ENCODE assay signal across 14 cellular contexts in the genomic region with DNA sequence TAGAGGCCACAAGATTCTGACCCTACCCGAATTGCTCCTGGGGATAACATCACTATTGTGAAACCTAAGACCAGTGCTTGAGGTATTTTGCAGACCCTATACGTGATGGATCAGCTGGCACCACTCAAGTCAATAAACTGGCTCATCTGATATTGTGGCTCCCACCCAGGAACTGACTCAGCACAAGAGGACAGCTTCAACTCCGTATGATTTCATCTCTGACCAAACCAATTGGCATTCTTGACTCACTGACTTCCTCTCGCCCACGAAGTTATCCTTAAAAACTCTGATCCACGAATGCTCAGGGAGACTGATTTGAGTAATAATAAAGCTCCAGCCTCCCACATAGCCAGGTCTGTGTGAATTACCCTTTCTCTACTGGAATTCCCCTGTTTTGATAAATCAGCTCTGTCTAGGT.
DNase-seq lines count a peak whose midpoint lies in the region; ATAC-seq, FAIRE-seq and TF ChIP-seq lines count a peak whose summit lies in the region.
"Had no signal": no experiment of that assay in that cellular context is flagged by ENCODE, and none has a peak within 500 bp of the region (broad histone marks: within the 10 kb centered on the region; RNA-seq: fewer than 3 reads in every experiment).

No MANE protein-coding gene starts in this region.

- no peak overlapping the region for H3K9ac ChIP-seq in K562 (ENCODE audit: insufficient read depth in 1 of 2, low read depth in 2 of 2, low read length in 2 of 2)

- POLR2A ChIA-PET in K562 (lab: Yijun Ruan, JAX): interaction anchor here (1.2 to 1.5 kb wide), 3 partner anchors 9 to 24 kb away, joined by 4 to 5 read pairs (median 4); no protein-coding TSS in a partner anchor

- in situ Hi-C loops in K562 (cut with MboI): no loop called here

- H2AFZ ChIP-seq in K562 (ENCODE audit: low read depth, low read length): peak overlapping the region; percentile 1; the same call in 1 of the 2 replicates

- no peak for TF ChIP-seq CTCF in K562 (IDR thresholded peaks at IDR 0.05 in 2 of 3, conservative IDR thresholded peaks at IDR 0.05 in 1 of 3; ENCODE audit: insufficient read depth in 2 of 3, low read depth in 1 of 3, low read length in 3 of 3)

- no peak overlapping the region; the same call in 1 of the 2 replicates for H3K4me2 ChIP-seq in K562 (ENCODE audit: insufficient read depth, low read length)

- no peak overlapping the region for H3K27ac ChIP-seq in K562 (ENCODE audit: extremely low read depth, low read depth, low read length)
- H3K27ac ChIP-seq: esophagus muscularis mucosa, left ventricle myocardium inferior had no signal

- intact Hi-C loops in K562 (cut with micrococcal nuclease): no loop called here

- no peaks in the 10 kb centered on the region for H3K79me2 ChIP-seq in K562 (ENCODE audit: control insufficient read depth, insufficient read depth, low read length)

- peak; percentile 6 for DNase-seq in COLO829 (ENCODE audit: low spot score)
- DNase-seq in HT1080 (ENCODE audit: low read depth): peak; percentile 97
- DNase-seq in K562 (ENCODE audit: extremely low read depth in 1 of 4, low spot score in 3 of 4): peak in 1 of 4 experiments; percentile 25
- DNase-seq in myocyte (ENCODE audit: low read depth): peak; percentile 87
- DNase-seq in NCI-H524 (lab: John Stamatoyannopoulos, UW): no peak
- DNase-seq: activated CD8-positive, alpha-beta memory T cell treated with anti-CD3 and anti-CD28 coated beads, Interleukin-2, amount 10 ng/mL, durations not matched to agents 7 days and 5 days; left ventricle myocardium inferior; NCI-H524 treated with DMSO at 0.1 percent for 48 hours; stimulated activated CD4-positive, alpha-beta T cell treated with anti-CD3 and anti-CD28 coated beads, Interleukin-4, amount 100 ng/mL, for 4 hours; substantia nigra had no signal

- H3K4me1 ChIP-seq in K562 (replicated peaks in 1 of 2; ENCODE audit: control insufficient read depth in 2 of 2, insufficient read depth in 2 of 2, low read length in 2 of 2): peaks cover 2% of the 10 kb centered on the region in 2 experiments; a peak in 1 of 5 replicates
- H3K4me1 ChIP-seq: esophagus muscularis mucosa, left ventricle myocardium inferior had no signal

- H3K4me3 ChIP-seq in K562: no peak overlapping the region
- H3K4me3 ChIP-seq: esophagus muscularis mucosa, left ventricle myocardium inferior had no signal

- H3K9me3 ChIP-seq in K562 (replicated peaks; ENCODE audit: control insufficient read depth, insufficient read depth, low read depth, low read length): no peaks in the 10 kb centered on the region; the same call in 1 of the 2 replicates
- H3K9me3 ChIP-seq: esophagus muscularis mucosa had no signal

- BruUV-seq in K562 (replicated peaks; lab: Mats Ljungman, UMichigan): no TSS peak

- H3K36me3 ChIP-seq in K562 (ENCODE audit: control insufficient read depth, insufficient read depth, low read length): no peaks in the 10 kb centered on the region
- H3K36me3 ChIP-seq: esophagus muscularis mucosa, left ventricle myocardium inferior had no signal

- no peaks in the 10 kb centered on the region for H4K20me1 ChIP-seq in K562 (replicated peaks; ENCODE audit: control insufficient read depth, insufficient read depth, low read length)

- CTCF ChIA-PET in K562 (lab: Yijun Ruan, JAX; ENCODE audit: low intra/inter-chr PET ratio): no interaction called here

- ATAC-seq in K562: no peak
- no peak for ATAC-seq in HG03025 (IDR thresholded peaks at IDR 0.05; ENCODE audit: low FRiP score, unreplicated experiment)
- ATAC-seq in HG03135 (IDR thresholded peaks at IDR 0.05; ENCODE audit: unreplicated experiment): no peak
- ATAC-seq in HG02610 (IDR thresholded peaks at IDR 0.05; ENCODE audit: unreplicated experiment): no peak
- ATAC-seq: activated CD8-positive, alpha-beta memory T cell treated with anti-CD3 and anti-CD28 coated beads, Interleukin-2, amount 10 ng/mL, durations not matched to agents 7 days and 5 days had no signal

- no peak for TF ChIP-seq RAD21 in K562 (CRISPR knock-in tag; conservative IDR thresholded peaks at IDR 0.05 in 1 of 2, IDR thresholded peaks at IDR 0.05 in 1 of 2)

- 1% methylated on average over 6 of the region's 6 CpGs for WGBS in K562 (ENCODE audit: insufficient coverage, low coverage, missing lambda C conversion rate)

- TF ChIP-seq POLR2A in K562 (conservative IDR thresholded peaks at IDR 0.05): no peak

- no peaks in the 10 kb centered on the region for H3K9me1 ChIP-seq in K562 (ENCODE audit: control insufficient read depth, insufficient read depth, low read length)

- FAIRE-seq in K562 (lab: Jason Lieb, UNC): no peak

- peaks cover 4 to 5% of the 10 kb centered on the region in 2 experiments; a peak in 2 of 5 replicates for H3K27me3 ChIP-seq in K562 (ENCODE audit: control insufficient read depth in 2 of 2, insufficient read depth in 2 of 2, low read length in 2 of 2)
- H3K27me3 ChIP-seq: esophagus muscularis mucosa had no signal

- TF ChIP-seq EP300 in K562 (IDR thresholded peaks at IDR 0.05; ENCODE audit: low read length): no peak

TF ChIP-seq in K562, 482 proteins besides CTCF, POLR2A, EP300 and RAD21 (continues in another document):
- peak; percentile 37; the same call in 1 of the 2 replicates for TF ChIP-seq CBFA2T3 (IDR thresholded peaks at IDR 0.05)
- TF ChIP-seq SMARCA4 (IDR thresholded peaks at IDR 0.05): 0 out of 2 replicates have a peak, but pooled peaks have one; percentile 17
- TF ChIP-seq NCOA1 (IDR thresholded peaks at IDR 0.05; ENCODE audit: low read depth): no peak
- TF ChIP-seq ZNF316 (IDR thresholded peaks at IDR 0.05): peak; percentile 63
- no peak for TF ChIP-seq SRF (CRISPR knock-in tag; IDR thresholded peaks at IDR 0.05)
- TF ChIP-seq MAFG (tag; conservative IDR thresholded peaks at IDR 0.05): peak; percentile 46; the same call in 1 of the 2 replicates
- TF ChIP-seq PRPF4 (IDR thresholded peaks at IDR 0.05; ENCODE audit: insufficient read depth, low read depth, low read length, poor library complexity, severe bottlenecking): no peak
- no peak for TF ChIP-seq ZNF217 (CRISPR knock-in tag; IDR thresholded peaks at IDR 0.05)
- TF ChIP-seq BCL6 (CRISPR knock-in tag; IDR thresholded peaks at IDR 0.05): no peak
- no peak for TF ChIP-seq NR2F6 (CRISPR knock-in tag; IDR thresholded peaks at IDR 0.05)
- TF ChIP-seq C11orf30 (IDR thresholded peaks at IDR 0.05; ENCODE audit: low read depth): peak; percentile 56; the same call in 1 of the 2 replicates
- TF ChIP-seq FOXA3 (CRISPR knock-in tag; conservative IDR thresholded peaks at IDR 0.05 in 1 of 2, IDR thresholded peaks at IDR 0.05 in 1 of 2): no peak
- TF ChIP-seq DPF2 (IDR thresholded peaks at IDR 0.05): 0 out of 2 replicates have a peak, but pooled peaks have one; percentile 24
- TF ChIP-seq, protein P1, sequence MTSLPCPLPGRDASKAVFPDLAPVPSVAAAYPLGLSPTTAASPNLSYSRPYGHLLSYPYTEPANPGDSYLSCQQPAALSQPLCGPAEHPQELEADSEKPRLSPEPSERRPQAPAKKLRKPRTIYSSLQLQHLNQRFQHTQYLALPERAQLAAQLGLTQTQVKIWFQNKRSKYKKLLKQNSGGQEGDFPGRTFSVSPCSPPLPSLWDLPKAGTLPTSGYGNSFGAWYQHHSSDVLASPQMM (CRISPR knock-in tag; IDR thresholded peaks at IDR 0.05): no peak
- TF ChIP-seq, protein P2, sequence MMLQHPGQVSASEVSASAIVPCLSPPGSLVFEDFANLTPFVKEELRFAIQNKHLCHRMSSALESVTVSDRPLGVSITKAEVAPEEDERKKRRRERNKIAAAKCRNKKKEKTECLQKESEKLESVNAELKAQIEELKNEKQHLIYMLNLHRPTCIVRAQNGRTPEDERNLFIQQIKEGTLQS (IDR thresholded peaks at IDR 0.05): peak; percentile 45
- TF ChIP-seq, protein P2 (CRISPR knock-in tag; conservative IDR thresholded peaks at IDR 0.05): no peak
- peak; percentile 57; the same call in 1 of the 2 replicates for TF ChIP-seq FOSL1 (tag; conservative IDR thresholded peaks at IDR 0.05)
- TF ChIP-seq, protein P3, sequence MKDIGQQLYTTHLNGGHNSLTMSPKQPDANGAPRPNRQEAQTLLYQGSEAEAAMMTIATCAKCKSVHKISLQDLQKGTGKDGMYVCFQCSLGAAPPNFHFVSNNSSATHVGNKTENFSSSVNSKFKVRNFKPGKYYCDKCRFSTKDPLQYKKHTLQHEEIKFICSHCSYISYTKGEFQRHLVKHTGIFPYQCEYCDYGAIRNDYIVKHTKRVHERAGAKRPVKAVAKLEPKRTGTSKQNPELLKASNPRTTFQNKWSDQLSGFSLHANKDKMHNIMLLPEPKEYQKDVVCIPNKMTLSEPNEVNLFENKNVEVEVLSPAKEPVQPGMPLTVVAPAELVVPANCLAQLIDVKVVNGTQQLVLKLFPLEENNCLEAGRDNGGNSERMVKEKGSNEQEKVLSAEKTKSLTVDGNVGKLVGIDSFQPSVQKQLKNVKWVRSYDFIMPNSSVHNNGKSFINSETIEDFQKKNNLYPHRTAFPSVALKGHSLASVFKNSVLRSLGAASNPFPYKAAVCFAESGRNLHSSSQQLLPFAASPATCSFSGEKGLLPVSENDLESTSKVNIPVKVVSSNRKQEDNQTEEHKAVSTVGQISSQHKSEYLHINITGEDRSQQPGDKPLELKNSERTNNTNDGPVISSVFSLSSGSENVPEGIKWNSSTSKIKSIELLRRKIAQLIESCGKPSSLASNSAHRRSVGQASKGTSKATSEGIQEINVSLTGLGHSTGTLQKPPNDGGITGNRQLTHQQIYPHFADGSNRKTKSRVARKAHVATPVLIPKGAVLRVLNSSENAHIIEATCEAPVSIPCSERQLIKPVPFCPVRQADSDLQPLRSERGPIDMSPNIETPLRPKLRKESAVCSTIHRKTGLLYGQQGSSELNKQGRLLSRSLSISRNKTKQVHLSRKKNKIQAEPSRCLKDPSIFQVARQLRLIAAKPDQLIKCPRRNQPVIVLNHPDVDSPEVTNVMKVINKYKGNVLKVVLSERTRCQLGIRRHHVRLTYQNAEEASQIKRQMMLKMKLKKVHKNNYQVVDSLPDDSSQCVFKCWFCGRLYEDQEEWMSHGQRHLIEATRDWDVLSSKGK (CRISPR knock-in tag; IDR thresholded peaks at IDR 0.05): no peak
- TF ChIP-seq MAFK (IDR thresholded peaks at IDR 0.05; ENCODE audit: low read length): peak; percentile 65
- TF ChIP-seq JUN (IDR thresholded peaks at IDR 0.05; ENCODE audit: borderline replicate concordance, low read depth, low read length): 0 out of 2 replicates have a peak, but pooled peaks have one; percentile 12
- no peak for TF ChIP-seq JUN (CRISPR knock-in tag; IDR thresholded peaks at IDR 0.05; ENCODE audit: borderline replicate concordance)
- peak; percentile 24; the same call in 1 of the 2 replicates for TF ChIP-seq MAFF (IDR thresholded peaks at IDR 0.05; ENCODE audit: low read length)
- TF ChIP-seq EGR1 (conservative IDR thresholded peaks at IDR 0.05): peak; percentile 65; the same call in 1 of the 2 replicates

Comparison
In these comparisons a context has a peak if more than half of its experiments do, and no peak if none do; other contexts are left out.
1. DNase-seq: peak in COLO829 (single experiment), HT1080 (single experiment) and myocyte (single experiment); none in NCI-H524 (0 of 2).